Comparison of ENCODE assay signal across 14 cellular contexts in the genomic region with DNA sequence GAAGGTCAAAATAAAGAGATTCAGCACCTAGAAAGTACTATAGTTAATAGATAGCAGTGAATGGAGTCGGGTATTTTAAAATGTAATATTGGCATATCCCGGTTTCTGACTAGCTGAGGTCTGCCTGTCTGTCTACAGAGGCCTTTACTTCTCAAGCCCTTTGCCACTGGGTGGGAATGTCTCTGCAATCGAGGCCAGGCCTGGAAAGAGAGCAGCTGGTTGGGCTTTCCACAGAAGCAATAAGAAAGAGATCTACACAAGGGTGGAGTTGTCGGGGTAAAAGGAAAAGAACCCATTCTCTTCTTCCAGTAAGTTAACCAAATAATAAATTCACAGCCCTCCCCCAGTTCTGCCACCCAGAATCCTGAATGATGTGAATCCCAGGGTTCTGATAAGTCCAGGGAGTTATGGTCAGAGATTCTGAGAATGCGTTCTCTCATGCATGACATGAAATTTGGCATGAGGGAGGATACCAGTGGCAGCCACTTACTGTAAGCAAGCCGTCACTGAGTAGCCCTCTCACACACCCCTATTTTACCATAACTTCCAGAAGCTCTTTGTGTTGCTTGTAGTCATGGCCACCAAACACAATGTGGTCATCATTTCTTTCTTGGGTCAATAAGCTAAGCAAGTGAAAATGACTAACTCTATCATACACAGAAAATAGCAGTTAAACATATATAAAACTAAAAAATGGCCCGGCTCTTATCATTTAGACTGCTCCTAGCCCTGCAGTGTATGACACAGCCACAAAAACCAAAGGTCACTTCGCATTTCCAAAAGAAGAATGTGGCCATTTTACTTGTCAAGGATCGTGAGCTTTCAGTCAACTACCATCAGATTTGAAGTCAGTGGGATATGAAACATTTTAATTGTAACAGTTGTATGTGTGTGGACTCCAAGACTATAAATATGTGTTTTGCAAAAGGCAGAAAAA.
A peak's percentile ranks its signal among the peaks of the same experiment; 100 is the strongest.
DNase-seq lines count a peak whose midpoint lies in the region; ATAC-seq and TF ChIP-seq lines count a peak whose summit lies in the region.
"Had no signal": no experiment of that assay in that cellular context is flagged by ENCODE, and none has a peak within 500 bp of the region (broad histone marks: within the 10 kb centered on the region; RNA-seq: fewer than 3 reads in every experiment).

No MANE protein-coding gene starts in this region.

- H3K56ac ChIP-seq in mesendoderm (ENCODE audit: low read length) = no peak overlapping the region

- H3K23ac ChIP-seq in mesendoderm (ENCODE audit: low read length) = no peak overlapping the region

- no peak overlapping the region for H3K9ac ChIP-seq in mesendoderm (ENCODE audit: low read length)

- H3K27ac ChIP-seq in mesendoderm (ENCODE audit: low read depth, low read length) = no peak overlapping the region

- no peak overlapping the region for H2BK120ac ChIP-seq in mesendoderm (ENCODE audit: low read depth, low read length)

- no CpG with 5 or more reads among the region's 9 CpGs for WGBS in mesendoderm (ENCODE audit: extremely low coverage, insufficient coverage, low lambda C conversion rate)

- no peaks in the 10 kb centered on the region for H3K27me3 Mint-ChIP-seq in Caco-2 (ENCODE audit: insufficient read depth, unreplicated experiment)
- H3K27me3 Mint-ChIP-seq in naive thymus-derived CD8-positive, alpha-beta T cell = peaks cover 0 to 4% (median 0%) of the 10 kb centered on the region in 5 donors
- H3K27me3 Mint-ChIP-seq in activated CD4-positive, alpha-beta memory T cell treated with anti-CD3 and anti-CD28 coated beads, Interleukin-2, amount 10 ng/mL, durations not matched to agents 7 days and 5 days = no peaks in the 10 kb centered on the region

- H3K27me3 ChIP-seq in Caco-2 (replicated peaks; ENCODE audit: control insufficient read depth, insufficient read depth, low read length) = no peaks in the 10 kb centered on the region
- no peaks in the 10 kb centered on the region for H3K27me3 ChIP-seq in mesendoderm (ENCODE audit: insufficient read depth, low read length, poor library complexity)

- no peak overlapping the region for H3K4me3 ChIP-seq in Caco-2 (ENCODE audit: low read depth, low read length)
- no peak overlapping the region for H3K4me3 ChIP-seq in epithelial cell of proximal tubule (ENCODE audit: low read depth, low read length)
- H3K4me3 ChIP-seq in mesendoderm (ENCODE audit: low read length) = no peak overlapping the region

- BruUV-seq in Caco-2 (replicated peaks; lab: Mats Ljungman, UMichigan) = no TSS peak

- peaks cover 6% of the 10 kb centered on the region for H3K4me1 Mint-ChIP-seq in Caco-2 (ENCODE audit: low read depth, unreplicated experiment)
- no peaks in the 10 kb centered on the region for H3K4me1 Mint-ChIP-seq in naive thymus-derived CD8-positive, alpha-beta T cell
- H3K4me1 Mint-ChIP-seq in activated CD4-positive, alpha-beta memory T cell treated with anti-CD3 and anti-CD28 coated beads, Interleukin-2, amount 10 ng/mL, durations not matched to agents 7 days and 5 days = no peaks in the 10 kb centered on the region

- H2AK5ac ChIP-seq in mesendoderm (ENCODE audit: low read length) = no peak overlapping the region

- H3K4ac ChIP-seq in mesendoderm (ENCODE audit: low read depth, low read length) = no peak overlapping the region

- no peaks in the 10 kb centered on the region for H3K9me3 Mint-ChIP-seq in Caco-2 (ENCODE audit: unreplicated experiment)
- H3K9me3 Mint-ChIP-seq in naive thymus-derived CD8-positive, alpha-beta T cell = no peaks in the 10 kb centered on the region
- no peaks in the 10 kb centered on the region for H3K9me3 Mint-ChIP-seq in activated CD4-positive, alpha-beta memory T cell treated with anti-CD3 and anti-CD28 coated beads, Interleukin-2, amount 10 ng/mL, durations not matched to agents 7 days and 5 days
- H3K9me3 Mint-ChIP-seq: memory B cell; T-helper 1 cell treated with Interleukin-12 subunit alpha and Interleukin-12 subunit beta and Interleukin-4 antibody, amounts not matched to agents 30 μg/mL and 1 μg/mL, for 36 hours had no signal

- H3K4me2 ChIP-seq in mesendoderm (ENCODE audit: low read length) = no peak overlapping the region

- TF ChIP-seq CTCF in Caco-2 (IDR thresholded peaks at IDR 0.05; ENCODE audit: insufficient read depth in 1 of 2, low read depth in 1 of 2, low read length in 1 of 2, severe bottlenecking in 1 of 2, unreplicated experiment in 1 of 2) (no peak), epithelial cell of proximal tubule (conservative IDR thresholded peaks at IDR 0.05; ENCODE audit: low read depth, low read length) (no peak)

- no peak overlapping the region for H3K4me3 Mint-ChIP-seq in Caco-2 (ENCODE audit: unreplicated experiment)
- H3K4me3 Mint-ChIP-seq in naive thymus-derived CD8-positive, alpha-beta T cell = no peak overlapping the region
- H3K4me3 Mint-ChIP-seq in activated CD4-positive, alpha-beta memory T cell treated with anti-CD3 and anti-CD28 coated beads, Interleukin-2, amount 10 ng/mL, durations not matched to agents 7 days and 5 days = no peak overlapping the region
- H3K4me3 Mint-ChIP-seq: memory B cell; T-helper 1 cell treated with Interleukin-12 subunit alpha and Interleukin-12 subunit beta and Interleukin-4 antibody, amounts not matched to agents 30 μg/mL and 1 μg/mL, for 36 hours had no signal

- H3K9me3 ChIP-seq in Caco-2 = no peaks in the 10 kb centered on the region

- H4K5ac ChIP-seq in mesendoderm (ENCODE audit: low read length) = no peak overlapping the region

- no peak overlapping the region for H3K18ac ChIP-seq in mesendoderm (ENCODE audit: low read length)

- H3K79me1 ChIP-seq in mesendoderm (ENCODE audit: low read length) = no peaks in the 10 kb centered on the region

- no peaks in the 10 kb centered on the region for H3K36me3 ChIP-seq in Caco-2 (ENCODE audit: control insufficient read depth, insufficient read depth, low read length)
- no peaks in the 10 kb centered on the region for H3K36me3 ChIP-seq in mesendoderm (ENCODE audit: control insufficient read depth, insufficient read depth, low read length)

- CTCF ChIA-PET in Caco-2 (lab: Charles Lee) = interaction anchor here (0.5 kb wide), 1 partner anchor 36 kb away, joined by 5 read pairs; no protein-coding TSS in a partner anchor
- CTCF ChIA-PET in activated CD4-positive, alpha-beta memory T cell treated with anti-CD3 and anti-CD28 coated beads, Interleukin-2, amount 10 ng/mL, durations not matched to agents 7 days and 5 days (lab: Charles Lee) = interaction anchor here (4.9 kb wide), 1 partner anchor 381 kb away, joined by 31 read pairs; no protein-coding TSS in a partner anchor

- no peak overlapping the region for H4K8ac ChIP-seq in mesendoderm (ENCODE audit: low read depth, low read length)

- no peak for ATAC-seq in naive thymus-derived CD8-positive, alpha-beta T cell

- intact Hi-C loops in Caco-2 (cut with micrococcal nuclease; ENCODE audit: unreplicated experiment) = no loop called here

- no peaks in the 10 kb centered on the region for H3K36me3 Mint-ChIP-seq in Caco-2 (ENCODE audit: insufficient read depth, unreplicated experiment)
- H3K36me3 Mint-ChIP-seq in naive thymus-derived CD8-positive, alpha-beta T cell = peaks cover 0 to 8% (median 5%) of the 10 kb centered on the region in 3 donors
- H3K36me3 Mint-ChIP-seq in activated CD4-positive, alpha-beta memory T cell treated with anti-CD3 and anti-CD28 coated beads, Interleukin-2, amount 10 ng/mL, durations not matched to agents 7 days and 5 days (ENCODE audit: low read depth) = no peaks in the 10 kb centered on the region
- H3K36me3 Mint-ChIP-seq: memory B cell had no signal

- no peaks in the 10 kb centered on the region for H3K79me2 ChIP-seq in mesendoderm (ENCODE audit: control insufficient read depth, insufficient read depth, low read length)

- POLR2A ChIA-PET in Caco-2 (lab: Charles Lee) = no interaction called here
- POLR2A ChIA-PET in naive thymus-derived CD8-positive, alpha-beta T cell (lab: Charles Lee) = interaction anchor here (0.5 kb wide), 1 partner anchor 22 kb away, joined by 3 read pairs; no protein-coding TSS in a partner anchor
- POLR2A ChIA-PET in activated CD4-positive, alpha-beta memory T cell treated with anti-CD3 and anti-CD28 coated beads, Interleukin-2, amount 10 ng/mL, durations not matched to agents 7 days and 5 days (lab: Charles Lee) = no interaction called here

- DNase-seq in Caco-2 (no peak), NCI-H226 (peak; percentile 59), epithelial cell of proximal tubule (ENCODE audit: low read depth) (peak; percentile 96), mesendoderm (peak; percentile 34), COLO829 (ENCODE audit: low spot score) (no peak)
- no peak for DNase-seq in naive thymus-derived CD8-positive, alpha-beta T cell
- no peak for DNase-seq in activated CD4-positive, alpha-beta memory T cell treated with anti-CD3 and anti-CD28 coated beads, Interleukin-2, amount 10 ng/mL, durations not matched to agents 7 days and 5 days
- no peak for DNase-seq in activated CD4-positive, alpha-beta T cell treated with anti-CD3 and anti-CD28 coated beads for 1 hour
- DNase-seq: activated CD4-positive, alpha-beta T cell treated with anti-CD3 and anti-CD28 coated beads, Interleukin-2, amount 50 U/mL, for 4 hours; NCI-H446; stimulated activated CD4-positive, alpha-beta T cell treated with anti-CD3 and anti-CD28 coated beads, Interleukin-4, amount 100 ng/mL, for 24 hours; stimulated activated naive CD4-positive, alpha-beta T cell had no signal

- peaks cover 21% of the 10 kb centered on the region for H3K4me1 ChIP-seq in Caco-2
- no peaks in the 10 kb centered on the region for H3K4me1 ChIP-seq in mesendoderm (ENCODE audit: control insufficient read depth, low read depth, low read length)

- no peak overlapping the region for H2BK15ac ChIP-seq in mesendoderm (replicated peaks; ENCODE audit: low read depth)

- no peak overlapping the region for H2BK5ac ChIP-seq in mesendoderm (ENCODE audit: low read length)

- peak overlapping the region; percentile 42 for H3K27ac Mint-ChIP-seq in Caco-2 (ENCODE audit: unreplicated experiment)
- no peak overlapping the region for H3K27ac Mint-ChIP-seq in naive thymus-derived CD8-positive, alpha-beta T cell
- no peak overlapping the region for H3K27ac Mint-ChIP-seq in activated CD4-positive, alpha-beta memory T cell treated with anti-CD3 and anti-CD28 coated beads, Interleukin-2, amount 10 ng/mL, durations not matched to agents 7 days and 5 days
- H3K27ac Mint-ChIP-seq: memory B cell; T-helper 1 cell treated with Interleukin-12 subunit alpha and Interleukin-12 subunit beta and Interleukin-4 antibody, amounts not matched to agents 30 μg/mL and 1 μg/mL, for 36 hours had no signal

Comparison
In these comparisons a context has a peak if more than half of its experiments do, and no peak if none do; other contexts are left out.
1. DNase-seq: peak in NCI-H226 (single experiment), epithelial cell of proximal tubule (single experiment) and mesendoderm (single experiment); none in Caco-2 (0 of 2), naive thymus-derived CD8-positive, alpha-beta T cell (0 of 10), activated CD4-positive, alpha-beta memory T cell treated with anti-CD3 and anti-CD28 coated beads, Interleukin-2, amount 10 ng/mL, durations not matched to agents 7 days and 5 days (single experiment), COLO829 (single experiment) and activated CD4-positive, alpha-beta T cell treated with anti-CD3 and anti-CD28 coated beads for 1 hour (single experiment).